In the genomic region with DNA sequence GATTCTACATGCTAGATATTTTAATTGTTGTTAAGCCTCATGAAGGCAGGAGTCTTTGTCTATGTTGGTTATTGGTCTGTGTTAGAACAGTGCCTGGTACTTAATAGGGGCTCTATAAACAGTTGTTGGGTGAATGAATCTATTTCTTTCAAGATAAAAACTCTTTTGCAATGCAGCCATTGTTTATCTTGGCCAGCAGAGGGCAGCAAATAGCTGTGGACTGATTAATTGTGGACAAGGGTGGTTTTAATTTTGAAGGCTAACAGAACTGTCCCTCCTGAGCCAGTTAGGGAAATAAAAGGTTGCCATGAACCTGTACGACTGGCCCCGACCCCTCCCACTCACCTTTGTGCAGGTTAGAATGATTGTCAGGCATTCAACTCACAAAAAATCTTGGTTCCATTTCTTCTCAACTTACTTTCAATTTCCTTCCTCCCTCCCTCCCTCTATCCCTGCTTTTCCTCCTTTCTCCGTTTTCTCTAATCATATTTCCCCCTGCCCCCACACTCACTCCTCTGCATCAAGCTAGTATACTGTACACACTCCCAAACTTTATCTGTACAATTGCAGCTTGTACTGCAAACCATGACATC, we compare ENCODE assay signal across 9 cellular contexts.
DNase-seq lines count a peak whose midpoint lies in the region; ATAC-seq and TF ChIP-seq lines count a peak whose summit lies in the region.
"Had no signal": no experiment of that assay in that cellular context is flagged by ENCODE, and none has a peak within 500 bp of the region (broad histone marks: within the 10 kb centered on the region; RNA-seq: fewer than 3 reads in every experiment).

No MANE protein-coding gene starts in this region.

- no peaks in the 10 kb centered on the region for H3K27me3 Mint-ChIP-seq in MCF 10A (ENCODE audit: insufficient read depth, unreplicated experiment)

- H3K9me3 Mint-ChIP-seq in MCF 10A (ENCODE audit: unreplicated experiment), result no peaks in the 10 kb centered on the region
- H3K9me3 Mint-ChIP-seq: dendritic cell treated with granulocyte-macrophage colony-stimulating factor and Interleukin-4, amounts not matched to agents 40 ng/mL and 50 ng/mL, for 4 days had no signal

- CTCF ChIA-PET in MCF 10A (lab: Yijun Ruan, JAX), result interaction anchor here (0.6 to 12.1 kb wide), 83 partner anchors 9 to 1622 kb away, joined by 3 to 599 read pairs (median 4); a partner anchor contains a TSS

- no peak overlapping the region for H3K4me3 Mint-ChIP-seq in MCF 10A (ENCODE audit: unreplicated experiment)
- H3K4me3 Mint-ChIP-seq: dendritic cell treated with granulocyte-macrophage colony-stimulating factor and Interleukin-4, amounts not matched to agents 40 ng/mL and 50 ng/mL, for 4 days had no signal

- H3K27ac Mint-ChIP-seq in MCF 10A (ENCODE audit: low read depth, unreplicated experiment), result no peak overlapping the region
- H3K27ac Mint-ChIP-seq: dendritic cell treated with granulocyte-macrophage colony-stimulating factor and Interleukin-4, amounts not matched to agents 40 ng/mL and 50 ng/mL, for 4 days had no signal

- POLR2A ChIA-PET in MCF 10A (lab: Yijun Ruan, JAX), result interaction anchor here (1.4 kb wide), 1 partner anchor 197 kb away, joined by 3 read pairs; no protein-coding TSS in a partner anchor

- TF ChIP-seq POLR2A in NB4 (IDR thresholded peaks at IDR 0.05; ENCODE audit: extremely low read depth, insufficient read length), result no peak

- H3K4me3 ChIP-seq in NB4 (ENCODE audit: low read depth, low read length) (no peak overlapping the region), kidney epithelial cell (ENCODE audit: low read depth, low read length) (no peak overlapping the region)

- TF ChIP-seq CTCF in NB4 (IDR thresholded peaks at IDR 0.05; ENCODE audit: low read depth, low read length), result peak; percentile 63
- TF ChIP-seq CTCF in MCF 10A (IDR thresholded peaks at IDR 0.05; ENCODE audit: unreplicated experiment), result peak; percentile 70
- TF ChIP-seq CTCF in kidney epithelial cell (IDR thresholded peaks at IDR 0.05; ENCODE audit: insufficient read depth, low read length, poor library complexity, severe bottlenecking), result peak; percentile 70

- H3K27me3 ChIP-seq in kidney epithelial cell (ENCODE audit: control insufficient read depth, insufficient read depth, low read length), result no peaks in the 10 kb centered on the region

- intact Hi-C loops in MCF 10A (cut with micrococcal nuclease), result loop anchor here (1.0 to 5.0 kb wide), 5 partner anchors 226 to 1621 kb away; no protein-coding TSS in a partner anchor

- DNase-seq in NCI-H1417 (lab: John Stamatoyannopoulos, UW) (peak; percentile 40 to 78 (median 43)), NCI-H1417 treated with DMSO at 0.1 percent for 48 hours (lab: John Stamatoyannopoulos, UW) (no peak), NB4 (ENCODE audit: low read depth) (peak; percentile 49), SW480 (ENCODE audit: low spot score) (peak; percentile 39), MCF 10A (ENCODE audit: unreplicated experiment) (peak; percentile 62), kidney epithelial cell (ENCODE audit: low read depth) (no peak)
- peak; percentile 27 for DNase-seq in stimulated activated CD4-positive, alpha-beta T cell treated with anti-CD3 and anti-CD28 coated beads, Interleukin-4, amount 100 ng/mL, for 1 hour

- no peak for ATAC-seq in GM18870 (IDR thresholded peaks at IDR 0.05; ENCODE audit: unreplicated experiment)

- peaks cover 6% of the 10 kb centered on the region for H3K36me3 Mint-ChIP-seq in MCF 10A (ENCODE audit: insufficient read depth, unreplicated experiment)

- no TSS peak for BruUV-seq in MCF 10A (replicated peaks; lab: Mats Ljungman, UMichigan)

- H3K36me3 ChIP-seq in kidney epithelial cell (ENCODE audit: control insufficient read depth, insufficient read depth, low read length), result no peaks in the 10 kb centered on the region

- H3K4me1 Mint-ChIP-seq in MCF 10A (ENCODE audit: insufficient read depth, unreplicated experiment), result peaks cover 17% of the 10 kb centered on the region

Comparison
In these comparisons a context has a peak if more than half of its experiments do, and no peak if none do; other contexts are left out.
1. DNase-seq: peak in NCI-H1417 (3 of 3), NB4 (single experiment), SW480 (single experiment), MCF 10A (single experiment) and stimulated activated CD4-positive, alpha-beta T cell treated with anti-CD3 and anti-CD28 coated beads, Interleukin-4, amount 100 ng/mL, for 1 hour (single experiment); none in NCI-H1417 treated with DMSO at 0.1 percent for 48 hours (single experiment) and kidney epithelial cell (single experiment).
2. Peak in every context shown above with its lines, with median percentiles within 50 percentile points of each other: CTCF ChIP-seq.